In the genomic region with DNA sequence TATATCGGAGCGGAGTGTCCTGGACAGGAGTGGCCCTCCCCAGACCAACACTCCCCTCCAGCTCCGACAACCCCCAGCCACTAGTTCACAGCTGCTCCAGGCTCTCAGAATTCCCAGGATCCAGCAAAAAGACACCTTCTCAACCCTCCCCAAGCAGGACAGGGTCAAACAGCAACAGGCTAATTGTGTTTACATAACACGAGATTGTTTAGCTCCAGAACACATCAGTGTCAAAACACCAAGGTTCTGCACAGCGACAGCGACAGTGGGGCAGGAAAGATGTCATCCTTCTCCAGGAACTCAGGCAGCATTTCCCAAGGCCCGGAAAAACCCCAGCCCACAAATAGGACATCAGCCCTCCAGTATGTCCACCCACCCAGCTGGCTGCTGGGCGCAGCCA, we compare ENCODE assay signal across 31 cellular contexts. TPM values are rescaled to one million over a fixed set of nuclear protein-coding genes. Genes with fewer than 3 reads are reported as not detected.
DNase-seq lines count a peak whose midpoint lies in the region; ATAC-seq and TF ChIP-seq lines count a peak whose summit lies in the region.
"Had no signal": no experiment of that assay in that cellular context is flagged by ENCODE, and none has a peak within 500 bp of the region (broad histone marks: within the 10 kb centered on the region; RNA-seq: fewer than 3 reads in every experiment).

No MANE protein-coding gene starts in this region.

- no peaks in the 10 kb centered on the region for H3K23me2 ChIP-seq in H9 (ENCODE audit: insufficient read length, low read depth, low read length, poor library complexity, severe bottlenecking)

- TF ChIP-seq CTCF in H9 (conservative IDR thresholded peaks at IDR 0.05) (no peak), WTC11 (IDR thresholded peaks at IDR 0.05) (no peak), glutamatergic neuron (IDR thresholded peaks at IDR 0.05; ENCODE audit: partially characterized antibody, unreplicated experiment) (no peak), neural crest cell (conservative IDR thresholded peaks at IDR 0.05) (no peak), osteocyte (IDR thresholded peaks at IDR 0.05) (no peak)

- H3K27ac Mint-ChIP-seq in H9 (peak overlapping the region; percentile 52 to 86 (median 64); a peak in 4 of 7 replicates), WTC11 (peak overlapping the region; percentile 87; the same call in 1 of the 2 replicates), glutamatergic neuron (ENCODE audit: unreplicated experiment) (peak overlapping the region; percentile 38), neural crest cell (ENCODE audit: unreplicated experiment) (peak overlapping the region; percentile 78), osteocyte (ENCODE audit: unreplicated experiment) (no peak overlapping the region)
- peak overlapping the region in 1 of 2 donors; percentile 68 for H3K27ac Mint-ChIP-seq in natural killer cell treated with Interleukin-12 subunit alpha and Interleukin-12 subunit beta and Interleukin-15 and Interleukin-18, amount 100 ng/mL, for 72 hours
- H3K27ac Mint-ChIP-seq: activated CD4-positive, alpha-beta memory T cell treated with anti-CD3 and anti-CD28 coated beads for 36 hours; activated naive CD4-positive, alpha-beta T cell treated with anti-CD3 and anti-CD28 coated beads for 36 hours; activated T-helper 1 cell treated with anti-CD3 and anti-CD28 coated beads, Interleukin-12 subunit alpha, Interleukin-12 subunit beta, Interleukin-2, Interleukin-4 antibody, amounts not matched to agents 30 ng/mL and 10 ng/mL and 1 ng/mL, durations not matched to agents 14 hours and 24 hours and 36 hours; mesothelial cell of epicardium had no signal

- no peak overlapping the region for H3K4ac ChIP-seq in H9 (ENCODE audit: low read depth, low read length)

- H3K4me2 ChIP-seq in H9 (ENCODE audit: insufficient read depth, insufficient read length, low read length) = no peak overlapping the region
- H3K4me2 ChIP-seq: SK-N-SH, smooth muscle cell had no signal

- H2BK5ac ChIP-seq in H9 (ENCODE audit: insufficient read length, low read length) = no peak overlapping the region

- H3K4me3 Mint-ChIP-seq in H9 = no peak overlapping the region
- H3K4me3 Mint-ChIP-seq in WTC11 = no peak overlapping the region
- no peak overlapping the region for H3K4me3 Mint-ChIP-seq in glutamatergic neuron (ENCODE audit: unreplicated experiment)
- no peak overlapping the region for H3K4me3 Mint-ChIP-seq in neural crest cell
- H3K4me3 Mint-ChIP-seq in osteocyte (ENCODE audit: unreplicated experiment) = no peak overlapping the region
- H3K4me3 Mint-ChIP-seq in natural killer cell treated with Interleukin-12 subunit alpha and Interleukin-12 subunit beta and Interleukin-15 and Interleukin-18, amount 100 ng/mL, for 72 hours = no peak overlapping the region
- H3K4me3 Mint-ChIP-seq: activated CD4-positive, alpha-beta memory T cell treated with anti-CD3 and anti-CD28 coated beads for 36 hours; activated naive CD4-positive, alpha-beta T cell treated with anti-CD3 and anti-CD28 coated beads for 36 hours; activated T-helper 1 cell treated with anti-CD3 and anti-CD28 coated beads, Interleukin-12 subunit alpha, Interleukin-12 subunit beta, Interleukin-2, Interleukin-4 antibody, amounts not matched to agents 30 ng/mL and 10 ng/mL and 1 ng/mL, durations not matched to agents 14 hours and 24 hours and 36 hours; mesothelial cell of epicardium; naive B cell had no signal

- H3K27me3 Mint-ChIP-seq in H9 (ENCODE audit: low read depth) (no peaks in the 10 kb centered on the region), WTC11 (ENCODE audit: low read depth) (no peaks in the 10 kb centered on the region), glutamatergic neuron (ENCODE audit: unreplicated experiment) (peaks cover 5% of the 10 kb centered on the region), neural crest cell (ENCODE audit: low read depth) (no peaks in the 10 kb centered on the region), osteocyte (ENCODE audit: unreplicated experiment) (no peaks in the 10 kb centered on the region)
- H3K27me3 Mint-ChIP-seq in natural killer cell treated with Interleukin-12 subunit alpha and Interleukin-12 subunit beta and Interleukin-15 and Interleukin-18, amount 100 ng/mL, for 72 hours = no peaks in the 10 kb centered on the region
- H3K27me3 Mint-ChIP-seq: activated CD4-positive, alpha-beta memory T cell treated with anti-CD3 and anti-CD28 coated beads for 36 hours; naive B cell had no signal

- H3K14ac ChIP-seq in H9 (ENCODE audit: insufficient read depth, low read length) = no peak overlapping the region

- no peaks in the 10 kb centered on the region for H3K27me3 ChIP-seq in H9 (ENCODE audit: insufficient read depth, low read length)
- H3K27me3 ChIP-seq: BLaER1 treated with 17β-estradiol and CSF1 and Interleukin-3, amounts not matched to agents 10 nM and 100 nM; ovary; testis had no signal

- no peak overlapping the region for H2BK20ac ChIP-seq in H9 (ENCODE audit: low read depth, low read length, poor library complexity, severe bottlenecking)

- no peak overlapping the region for H3K56ac ChIP-seq in H9 (ENCODE audit: insufficient read length, low read depth, low read length)

- peaks cover 4% of the 10 kb centered on the region; the same call in 1 of the 2 replicates for H3K4me1 ChIP-seq in H9 (ENCODE audit: insufficient read depth, low read length)

- no peak overlapping the region for H2BK15ac ChIP-seq in H9 (ENCODE audit: low read depth, low read length)

- no peak overlapping the region for H3K23ac ChIP-seq in H9 (ENCODE audit: insufficient read length, low read depth, low read length)

- H4K20me1 ChIP-seq in H9 (ENCODE audit: control insufficient read depth, insufficient read depth, insufficient read length) = peaks cover 2% of the 10 kb centered on the region

- H2AK5ac ChIP-seq in H9 (ENCODE audit: insufficient read length, low read length) = no peak overlapping the region

- DNase-seq in H9 (no peak), WTC11 (ENCODE audit: low spot score) (no peak), glutamatergic neuron (no peak), neural crest cell (ENCODE audit: low read depth, low spot score) (no peak), A172 (ENCODE audit: low spot score) (no peak), osteocyte (ENCODE audit: extremely low spot score, unreplicated experiment) (no peak), caudate nucleus (lab: John Stamatoyannopoulos, UW) (no peak)
- DNase-seq in natural killer cell treated with Interleukin-12 subunit alpha and Interleukin-12 subunit beta and Interleukin-15 and Interleukin-18, amount 100 ng/mL, for 72 hours (ENCODE audit: low spot score) = no peak
- DNase-seq: activated CD4-positive, alpha-beta memory T cell treated with anti-CD3 and anti-CD28 coated beads for 36 hours; activated CD8-positive, alpha-beta memory T cell treated with anti-CD3 and anti-CD28 coated beads, Interleukin-2, amount 50 U/mL, for 48 hours; activated naive CD4-positive, alpha-beta T cell treated with anti-CD3 and anti-CD28 coated beads for 36 hours; Caco-2; cerebellar nuclear complex; GDM1; hypothalamus; left cardiac atrium; naive B cell; NCI-H1048; NCI-H510A; OCI-M1; ovary; retina; SK-N-SH; stimulated activated naive CD8-positive, alpha-beta T cell treated with anti-CD3 and anti-CD28 coated beads, Interleukin-15, Interleukin-2, amounts not matched to agents 100 U/mL and 50 U/mL, for 24 hours; T-helper 2 cell; testis had no signal

- no peak overlapping the region for H4K5ac ChIP-seq in H9 (ENCODE audit: insufficient read length, low read depth, low read length)

- CTCF ChIA-PET in WTC11 (lab: Charles Lee) = interaction anchor here (1.2 to 10.7 kb wide), 3 partner anchors 15 to 147 kb away, joined by 3 to 118 read pairs (median 3); a partner anchor contains a TSS

- no peak overlapping the region for H3K9ac ChIP-seq in H9 (ENCODE audit: extremely low read depth, insufficient read length, low read length)
- H3K9ac ChIP-seq: SK-N-SH had no signal

- no peak overlapping the region for H2BK12ac ChIP-seq in H9 (ENCODE audit: insufficient read length, low read depth, low read length)

- H3K27ac ChIP-seq in H9 (ENCODE audit: insufficient read length, low read depth, low read length) (no peak overlapping the region), caudate nucleus (ENCODE audit: low read depth, low read length) (no peak overlapping the region)
- H3K27ac ChIP-seq: ovary, testis had no signal

- no peaks in the 10 kb centered on the region for H3K9me3 ChIP-seq in H9 (ENCODE audit: control insufficient read depth, low read depth, low read length)
- H3K9me3 ChIP-seq: BLaER1 treated with 17β-estradiol and CSF1 and Interleukin-3, amounts not matched to agents 10 nM and 100 nM; Caco-2; ovary; SK-N-SH; testis had no signal

- ATAC-seq in WTC11 = no peak
- no peak for ATAC-seq in natural killer cell treated with Interleukin-12 subunit alpha and Interleukin-12 subunit beta and Interleukin-15 and Interleukin-18, amount 100 ng/mL, for 72 hours
- ATAC-seq: activated CD4-positive, CD25-positive, alpha-beta regulatory T cell treated with anti-CD3 and anti-CD28 coated beads, Interleukin-2, amount 50 U/mL, for 24 hours; left cardiac atrium; stimulated activated naive CD8-positive, alpha-beta T cell treated with anti-CD3 and anti-CD28 coated beads, Interleukin-15, Interleukin-2, amounts not matched to agents 100 U/mL and 50 U/mL, for 24 hours had no signal

- no peak overlapping the region for H2AFZ ChIP-seq in H9 (ENCODE audit: low read length)

- WGBS in H9 (ENCODE audit: extremely low coverage, insufficient read length, low lambda C conversion rate) = no CpG with 5 or more reads among the region's 8 CpGs

- H4K8ac ChIP-seq in H9 (replicated peaks; ENCODE audit: insufficient read length, low read depth, low read length) = no peak overlapping the region

- H3K18ac ChIP-seq in H9 (ENCODE audit: insufficient read length, low read depth, low read length) = no peak overlapping the region

- POLR2A ChIA-PET in WTC11 (lab: Charles Lee) = no interaction called here

- H3K79me1 ChIP-seq in H9 (ENCODE audit: insufficient read depth, low read depth, low read length, poor library complexity, severe bottlenecking) = peaks cover 11% of the 10 kb centered on the region

- H3K4me1 Mint-ChIP-seq in H9 (peaks cover 25 to 42% of the 10 kb centered on the region in 2 experiments), WTC11 (peaks cover 51% of the 10 kb centered on the region), glutamatergic neuron (ENCODE audit: low read depth, unreplicated experiment) (peaks cover 27% of the 10 kb centered on the region), neural crest cell (peaks cover 26% of the 10 kb centered on the region), osteocyte (ENCODE audit: unreplicated experiment) (peaks cover 5% of the 10 kb centered on the region)
- H3K4me1 Mint-ChIP-seq in natural killer cell treated with Interleukin-12 subunit alpha and Interleukin-12 subunit beta and Interleukin-15 and Interleukin-18, amount 100 ng/mL, for 72 hours (ENCODE audit: low read depth in 2 of 2) = peaks cover 28 to 43% of the 10 kb centered on the region in 2 donors

- no peak overlapping the region for H2BK120ac ChIP-seq in H9 (ENCODE audit: low read depth, low read length, poor library complexity, severe bottlenecking)

- H3K79me2 ChIP-seq in H9 (ENCODE audit: insufficient read depth, low read length) = peaks cover 34% of the 10 kb centered on the region; the same call in 1 of the 2 replicates

- no peak overlapping the region for H4K91ac ChIP-seq in H9 (ENCODE audit: insufficient read length, low read depth, low read length)

- H3T11ph ChIP-seq in H9 (ENCODE audit: low read length) = no peak overlapping the region

- H3K9me3 Mint-ChIP-seq in H9 = no peaks in the 10 kb centered on the region
- H3K9me3 Mint-ChIP-seq in WTC11 = no peaks in the 10 kb centered on the region
- H3K9me3 Mint-ChIP-seq in glutamatergic neuron (ENCODE audit: unreplicated experiment) = peaks cover 15% of the 10 kb centered on the region
- H3K9me3 Mint-ChIP-seq in neural crest cell = no peaks in the 10 kb centered on the region
- no peaks in the 10 kb centered on the region for H3K9me3 Mint-ChIP-seq in osteocyte (ENCODE audit: unreplicated experiment)
- no peaks in the 10 kb centered on the region for H3K9me3 Mint-ChIP-seq in natural killer cell treated with Interleukin-12 subunit alpha and Interleukin-12 subunit beta and Interleukin-15 and Interleukin-18, amount 100 ng/mL, for 72 hours
- H3K9me3 Mint-ChIP-seq: activated CD4-positive, alpha-beta memory T cell treated with anti-CD3 and anti-CD28 coated beads for 36 hours; activated naive CD4-positive, alpha-beta T cell treated with anti-CD3 and anti-CD28 coated beads for 36 hours; activated T-helper 1 cell treated with anti-CD3 and anti-CD28 coated beads, Interleukin-12 subunit alpha, Interleukin-12 subunit beta, Interleukin-2, Interleukin-4 antibody, amounts not matched to agents 30 ng/mL and 10 ng/mL and 1 ng/mL, durations not matched to agents 14 hours and 24 hours and 36 hours; mesothelial cell of epicardium had no signal

- peaks cover 0 to 5% (median 2%) of the 10 kb centered on the region in 3 experiments; a peak in 3 of 7 replicates for H3K36me3 Mint-ChIP-seq in H9 (ENCODE audit: insufficient read depth in 1 of 3, low read depth in 3 of 3)
- no peaks in the 10 kb centered on the region for H3K36me3 Mint-ChIP-seq in WTC11
- H3K36me3 Mint-ChIP-seq in glutamatergic neuron (ENCODE audit: unreplicated experiment) = peaks cover 4% of the 10 kb centered on the region
- H3K36me3 Mint-ChIP-seq in neural crest cell (ENCODE audit: low read depth) = no peaks in the 10 kb centered on the region
- H3K36me3 Mint-ChIP-seq in osteocyte (ENCODE audit: unreplicated experiment) = no peaks in the 10 kb centered on the region
- H3K36me3 Mint-ChIP-seq in natural killer cell treated with Interleukin-12 subunit alpha and Interleukin-12 subunit beta and Interleukin-15 and Interleukin-18, amount 100 ng/mL, for 72 hours = no peaks in the 10 kb centered on the region
- H3K36me3 Mint-ChIP-seq: activated CD4-positive, alpha-beta memory T cell treated with anti-CD3 and anti-CD28 coated beads for 36 hours; mesothelial cell of epicardium; naive B cell had no signal

RNA-seq across cellular contexts. Expression of a gene that starts 16.5 kb away (rescaled TPM):
- total RNA-seq in H9 (2021) (89.5 and 92.7 TPM in 2 replicates), WTC11 (2021) (116 to 144 TPM (median 121 TPM) in 3 replicates), glutamatergic neuron (ENCODE audit: unreplicated experiment) (132 TPM), neural crest cell (59.8 and 63.8 TPM in 2 replicates), osteocyte (31.2 and 32.8 TPM in 2 replicates)
- total RNA-seq in A172 (2014; rRNA removed; shearing (Covaris generic)) = 9.2 and 12.7 TPM in 2 replicates
- 10 to 100 TPM; 57.9 to 92.1 TPM for total RNA-seq in natural killer cell treated with Interleukin-12 subunit alpha and Interleukin-12 subunit beta and Interleukin-15 and Interleukin-18, amount 100 ng/mL, for 72 hours
